ENCODE assay signal across 1 cellular context in genomic region chr11:27469333-27469680, GRCh38.
TF ChIP-seq lines count a peak whose summit lies in the region.

No MANE protein-coding gene starts in this region.

TF ChIP-seq in neural cell, 6 proteins besides CTCF, POLR2A, EP300 and RAD21:
- TF ChIP-seq, protein P1, sequence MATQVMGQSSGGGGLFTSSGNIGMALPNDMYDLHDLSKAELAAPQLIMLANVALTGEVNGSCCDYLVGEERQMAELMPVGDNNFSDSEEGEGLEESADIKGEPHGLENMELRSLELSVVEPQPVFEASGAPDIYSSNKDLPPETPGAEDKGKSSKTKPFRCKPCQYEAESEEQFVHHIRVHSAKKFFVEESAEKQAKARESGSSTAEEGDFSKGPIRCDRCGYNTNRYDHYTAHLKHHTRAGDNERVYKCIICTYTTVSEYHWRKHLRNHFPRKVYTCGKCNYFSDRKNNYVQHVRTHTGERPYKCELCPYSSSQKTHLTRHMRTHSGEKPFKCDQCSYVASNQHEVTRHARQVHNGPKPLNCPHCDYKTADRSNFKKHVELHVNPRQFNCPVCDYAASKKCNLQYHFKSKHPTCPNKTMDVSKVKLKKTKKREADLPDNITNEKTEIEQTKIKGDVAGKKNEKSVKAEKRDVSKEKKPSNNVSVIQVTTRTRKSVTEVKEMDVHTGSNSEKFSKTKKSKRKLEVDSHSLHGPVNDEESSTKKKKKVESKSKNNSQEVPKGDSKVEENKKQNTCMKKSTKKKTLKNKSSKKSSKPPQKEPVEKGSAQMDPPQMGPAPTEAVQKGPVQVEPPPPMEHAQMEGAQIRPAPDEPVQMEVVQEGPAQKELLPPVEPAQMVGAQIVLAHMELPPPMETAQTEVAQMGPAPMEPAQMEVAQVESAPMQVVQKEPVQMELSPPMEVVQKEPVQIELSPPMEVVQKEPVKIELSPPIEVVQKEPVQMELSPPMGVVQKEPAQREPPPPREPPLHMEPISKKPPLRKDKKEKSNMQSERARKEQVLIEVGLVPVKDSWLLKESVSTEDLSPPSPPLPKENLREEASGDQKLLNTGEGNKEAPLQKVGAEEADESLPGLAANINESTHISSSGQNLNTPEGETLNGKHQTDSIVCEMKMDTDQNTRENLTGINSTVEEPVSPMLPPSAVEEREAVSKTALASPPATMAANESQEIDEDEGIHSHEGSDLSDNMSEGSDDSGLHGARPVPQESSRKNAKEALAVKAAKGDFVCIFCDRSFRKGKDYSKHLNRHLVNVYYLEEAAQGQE (IDR thresholded peaks at IDR 0.05; ENCODE audit: borderline replicate concordance): no peak
- TF ChIP-seq EZH2 (IDR thresholded peaks at IDR 0.05; ENCODE audit: borderline replicate concordance, insufficient read depth, low read length, poor library complexity, severe bottlenecking): no peak
- no peak for TF ChIP-seq TAF1 (IDR thresholded peaks at IDR 0.05; ENCODE audit: low read depth)
- TF ChIP-seq MXI1 (conservative IDR thresholded peaks at IDR 0.05; ENCODE audit: poor library complexity, severe bottlenecking): no peak
- TF ChIP-seq POLR2AphosphoS5 (IDR thresholded peaks at IDR 0.05): no peak
- TF ChIP-seq SMC3 (conservative IDR thresholded peaks at IDR 0.05; ENCODE audit: poor library complexity): no peak
